In genomic region chr12:91397866-91398532, GRCh38 we compare ENCODE assay signal across 20 cellular contexts.
DNase-seq lines count a peak whose midpoint lies in the region; ATAC-seq and TF ChIP-seq lines count a peak whose summit lies in the region.
"Had no signal": no experiment of that assay in that cellular context is flagged by ENCODE, and none has a peak within 500 bp of the region (broad histone marks: within the 10 kb centered on the region; RNA-seq: fewer than 3 reads in every experiment).

No MANE protein-coding gene starts in this region.

- H3K36me3 Mint-ChIP-seq in activated CD8-positive, alpha-beta memory T cell treated with anti-CD3 and anti-CD28 coated beads, Interleukin-2, amount 10 ng/mL, durations not matched to agents 7 days and 5 days: peaks cover 3% of the 10 kb centered on the region
- H3K36me3 Mint-ChIP-seq in activated T-cell treated with anti-CD3 and anti-CD28 coated beads, Interleukin-2, amount 50 U/mL, for 24 hours (ENCODE audit: low read depth): peaks cover 2% of the 10 kb centered on the region

- CTCF ChIA-PET in activated CD8-positive, alpha-beta memory T cell treated with anti-CD3 and anti-CD28 coated beads, Interleukin-2, amount 10 ng/mL, durations not matched to agents 7 days and 5 days (lab: Charles Lee): interaction anchor here (1.1 kb wide), 1 partner anchor 15 kb away, joined by 3 read pairs; no protein-coding TSS in a partner anchor

- TF ChIP-seq CTCF in Peyer's patch (IDR thresholded peaks at IDR 0.05): no peak
- no peak for TF ChIP-seq CTCF in esophagus muscularis mucosa (IDR thresholded peaks at IDR 0.05)

- no peak overlapping the region for H2AK5ac ChIP-seq in neuronal stem cell (ENCODE audit: low read depth, low read length)

- no peak overlapping the region for H2BK120ac ChIP-seq in neuronal stem cell (ENCODE audit: low read depth, low read length)

- no peaks in the 10 kb centered on the region for H3K79me1 ChIP-seq in neuronal stem cell (ENCODE audit: low read depth, low read length)

- H3K4me1 ChIP-seq in neuronal stem cell (ENCODE audit: control insufficient read depth in 2 of 2, insufficient read depth in 1 of 2, low read depth in 1 of 2, low read length in 2 of 2) (peaks cover 0 to 5% of the 10 kb centered on the region in 2 donors), Peyer's patch (no peaks in the 10 kb centered on the region), esophagus muscularis mucosa (no peaks in the 10 kb centered on the region)

- peak overlapping the region; percentile 49 for H2AFZ ChIP-seq in neuronal stem cell (ENCODE audit: low read length)
- H2AFZ ChIP-seq: GM23248 had no signal

- TF ChIP-seq POLR2A in Peyer's patch (IDR thresholded peaks at IDR 0.05): no peak
- TF ChIP-seq POLR2A in esophagus muscularis mucosa (IDR thresholded peaks at IDR 0.05; ENCODE audit: low read depth): no peak

- H3K4me3 ChIP-seq in neuronal stem cell (ENCODE audit: low read length in 2 of 2) (no peak overlapping the region), Peyer's patch (no peak overlapping the region), esophagus muscularis mucosa (no peak overlapping the region)
- H3K4me3 ChIP-seq: GM23248 had no signal

- peaks cover 4% of the 10 kb centered on the region for H3K9me3 Mint-ChIP-seq in activated CD8-positive, alpha-beta memory T cell treated with anti-CD3 and anti-CD28 coated beads, Interleukin-2, amount 10 ng/mL, durations not matched to agents 7 days and 5 days (ENCODE audit: low read depth)
- peaks cover under 1% of the 10 kb centered on the region for H3K9me3 Mint-ChIP-seq in activated T-cell treated with anti-CD3 and anti-CD28 coated beads, Interleukin-2, amount 50 U/mL, for 24 hours

- TF ChIP-seq EP300 in esophagus muscularis mucosa (IDR thresholded peaks at IDR 0.05): no peak

- H2BK12ac ChIP-seq in neuronal stem cell (ENCODE audit: low read length): no peak overlapping the region

- in situ Hi-C loops in SK-MEL-5 (cut with HindIII; ENCODE audit: low pct_unique_long_range_greater_than_20kb, low sequenced_read_pairs): no loop called here

- H3K23ac ChIP-seq in neuronal stem cell (ENCODE audit: low read depth, low read length, poor library complexity): no peak overlapping the region

- H3K14ac ChIP-seq in neuronal stem cell (ENCODE audit: low read length): no peak overlapping the region

- H3K9ac ChIP-seq in neuronal stem cell (ENCODE audit: low read depth, low read length, poor library complexity): no peak overlapping the region
- H3K9ac ChIP-seq: GM23248 had no signal

- H3K27ac Mint-ChIP-seq in activated CD8-positive, alpha-beta memory T cell treated with anti-CD3 and anti-CD28 coated beads, Interleukin-2, amount 10 ng/mL, durations not matched to agents 7 days and 5 days: no peak overlapping the region
- H3K27ac Mint-ChIP-seq in activated T-cell treated with anti-CD3 and anti-CD28 coated beads, Interleukin-2, amount 50 U/mL, for 24 hours: no peak overlapping the region
- H3K27ac Mint-ChIP-seq: H9 had no signal

- intact Hi-C loops in esophagus muscularis mucosa (cut with DNase I): no loop called here

- peaks cover 2% of the 10 kb centered on the region for H3K27me3 Mint-ChIP-seq in activated CD8-positive, alpha-beta memory T cell treated with anti-CD3 and anti-CD28 coated beads, Interleukin-2, amount 10 ng/mL, durations not matched to agents 7 days and 5 days
- H3K27me3 Mint-ChIP-seq in activated T-cell treated with anti-CD3 and anti-CD28 coated beads, Interleukin-2, amount 50 U/mL, for 24 hours: no peaks in the 10 kb centered on the region

- DNase-seq in activated CD8-positive, alpha-beta memory T cell treated with anti-CD3 and anti-CD28 coated beads, Interleukin-2, amount 10 ng/mL, durations not matched to agents 7 days and 5 days: no peak
- DNase-seq in activated CD8-positive, alpha-beta memory T cell treated with anti-CD3 and anti-CD28 coated beads for 24 hours: no peak
- DNase-seq in SK-MEL-5 (ENCODE audit: low read depth, low spot score): peak; percentile 20
- DNase-seq in globus pallidus (ENCODE audit: low spot score): peak; percentile 38
- no peak for DNase-seq in neuronal stem cell (ENCODE audit: low spot score)
- DNase-seq in Peyer's patch: no peak
- no peak for DNase-seq in activated T-cell treated with anti-CD3 and anti-CD28 coated beads, Interleukin-2, amount 50 U/mL, for 24 hours
- DNase-seq in esophagus muscularis mucosa (ENCODE audit: extremely low spot score): no peak
- DNase-seq: DMS153, GM23248, H9, Kasumi-1, NCI-H1092 treated with DMSO at 0.1 percent for 48 hours, NCI-H1436, NCI-H187, NCI-H2081 treated with DMSO at 0.1 percent for 48 hours, NCI-H2171, NCI-H510A, NCI-H69, SIG-M5 had no signal

- ATAC-seq in activated CD8-positive, alpha-beta memory T cell treated with anti-CD3 and anti-CD28 coated beads, Interleukin-2, amount 10 ng/mL, durations not matched to agents 7 days and 5 days: peak; percentile 47

- H3K9me3 ChIP-seq in neuronal stem cell (replicated peaks in 1 of 2; ENCODE audit: control insufficient read depth in 2 of 2, insufficient read depth in 1 of 2, low read depth in 1 of 2, low read length in 2 of 2) (peaks cover 2 to 9% of the 10 kb centered on the region in 2 donors), Peyer's patch (no peaks in the 10 kb centered on the region), esophagus muscularis mucosa (no peaks in the 10 kb centered on the region)

- no peak overlapping the region for H4K8ac ChIP-seq in neuronal stem cell (ENCODE audit: low read depth, low read length)

- no peak overlapping the region for H2BK15ac ChIP-seq in neuronal stem cell (ENCODE audit: low read length)

- WGBS in neuronal stem cell (ENCODE audit: extremely low coverage in 2 of 2, insufficient read length in 2 of 2, insufficient replicate concordance in 1 of 2), 2 donors: no CpG with 5 or more reads among the region's 4 CpGs
- 92% methylated on average over 4 of the region's 4 CpGs for WGBS in esophagus muscularis mucosa

- H3K36me3 ChIP-seq in neuronal stem cell (replicated peaks in 1 of 2; ENCODE audit: control insufficient read depth in 2 of 2, insufficient read depth in 2 of 2, low read length in 2 of 2): no peaks in the 10 kb centered on the region
- no peaks in the 10 kb centered on the region for H3K36me3 ChIP-seq in Peyer's patch
- H3K36me3 ChIP-seq in esophagus muscularis mucosa: no peaks in the 10 kb centered on the region

- no peak overlapping the region for H3K18ac ChIP-seq in neuronal stem cell (ENCODE audit: low read length)

- no peak overlapping the region for H3K27ac ChIP-seq in neuronal stem cell (replicated peaks; ENCODE audit: low read length)
- no peak overlapping the region for H3K27ac ChIP-seq in Peyer's patch
- H3K27ac ChIP-seq in esophagus muscularis mucosa (replicated peaks in 1 of 4): no peak overlapping the region
- H3K27ac ChIP-seq: GM23248 had no signal

- H3K4me1 Mint-ChIP-seq in activated CD8-positive, alpha-beta memory T cell treated with anti-CD3 and anti-CD28 coated beads, Interleukin-2, amount 10 ng/mL, durations not matched to agents 7 days and 5 days: peaks cover 11% of the 10 kb centered on the region
- H3K4me1 Mint-ChIP-seq in activated T-cell treated with anti-CD3 and anti-CD28 coated beads, Interleukin-2, amount 50 U/mL, for 24 hours (ENCODE audit: low read depth): no peaks in the 10 kb centered on the region

- no peak overlapping the region for H3K4me3 Mint-ChIP-seq in activated CD8-positive, alpha-beta memory T cell treated with anti-CD3 and anti-CD28 coated beads, Interleukin-2, amount 10 ng/mL, durations not matched to agents 7 days and 5 days
- H3K4me3 Mint-ChIP-seq in activated T-cell treated with anti-CD3 and anti-CD28 coated beads, Interleukin-2, amount 50 U/mL, for 24 hours: no peak overlapping the region
- H3K4me3 Mint-ChIP-seq: H9 had no signal

- no peak overlapping the region for H2BK5ac ChIP-seq in neuronal stem cell (ENCODE audit: low read length)

- H4K91ac ChIP-seq in neuronal stem cell (ENCODE audit: low read depth, low read length, poor library complexity): no peak overlapping the region

- H3K27me3 ChIP-seq in neuronal stem cell (ENCODE audit: control insufficient read depth in 3 of 3, insufficient read depth in 3 of 3, low read depth in 1 of 3, low read length in 3 of 3): no peaks in the 10 kb centered on the region
- H3K27me3 ChIP-seq in Peyer's patch: no peaks in the 10 kb centered on the region
- no peaks in the 10 kb centered on the region for H3K27me3 ChIP-seq in esophagus muscularis mucosa

- no peak overlapping the region for H3K4ac ChIP-seq in neuronal stem cell (ENCODE audit: low read length)

- H3K4me2 ChIP-seq in neuronal stem cell (ENCODE audit: insufficient read depth, low read length, poor library complexity, severe bottlenecking): no peak overlapping the region

Comparison
In these comparisons a context has a peak if more than half of its experiments do, and no peak if none do; other contexts are left out.
1. DNase-seq: peak in SK-MEL-5 (single experiment) and globus pallidus (single experiment); none in activated CD8-positive, alpha-beta memory T cell treated with anti-CD3 and anti-CD28 coated beads, Interleukin-2, amount 10 ng/mL, durations not matched to agents 7 days and 5 days (single experiment), activated CD8-positive, alpha-beta memory T cell treated with anti-CD3 and anti-CD28 coated beads for 24 hours (single experiment), neuronal stem cell (single experiment), Peyer's patch (0 of 3), activated T-cell treated with anti-CD3 and anti-CD28 coated beads, Interleukin-2, amount 50 U/mL, for 24 hours (single experiment) and esophagus muscularis mucosa (single experiment).